In genomic region chr1:41846595-41846994, GRCh38 we compare ENCODE assay signal across 17 cellular contexts.
A peak's percentile ranks its signal among the peaks of the same experiment; 100 is the strongest.
DNase-seq lines count a peak whose midpoint lies in the region; TF ChIP-seq lines count a peak whose summit lies in the region.
"Had no signal": no experiment of that assay in that cellular context is flagged by ENCODE, and none has a peak within 500 bp of the region (broad histone marks: within the 10 kb centered on the region; RNA-seq: fewer than 3 reads in every experiment).

No MANE protein-coding gene starts in this region.

- H3K4me2 ChIP-seq in smooth muscle cell, result peak overlapping the region; percentile 62

- no peaks in the 10 kb centered on the region for H3K9me3 Mint-ChIP-seq in activated naive CD4-positive, alpha-beta T cell treated with anti-CD3 and anti-CD28 coated beads, Interleukin-2, amount 50 U/mL, for 24 hours
- H3K9me3 Mint-ChIP-seq: CD4-positive, alpha-beta memory T cell had no signal

- H3K4me1 Mint-ChIP-seq in activated naive CD4-positive, alpha-beta T cell treated with anti-CD3 and anti-CD28 coated beads, Interleukin-2, amount 50 U/mL, for 24 hours, result peaks cover 32% of the 10 kb centered on the region

- TF ChIP-seq CTCF in smooth muscle cell (IDR thresholded peaks at IDR 0.05; ENCODE audit: borderline replicate concordance, insufficient read depth, poor library complexity, severe bottlenecking) (no peak), brain microvascular endothelial cell (IDR thresholded peaks at IDR 0.05; ENCODE audit: low read depth, low read length, missing control alignments) (no peak)

- peaks cover 17% of the 10 kb centered on the region for H3F3A ChIP-seq in smooth muscle cell (ENCODE audit: low read depth)

- H4K20me1 ChIP-seq in smooth muscle cell (ENCODE audit: low read depth), result no peaks in the 10 kb centered on the region

- no peak for DNase-seq in activated naive CD4-positive, alpha-beta T cell (lab: John Stamatoyannopoulos, UW)
- DNase-seq in NCI-H226 (peak; percentile 66), dermis blood vessel endothelial cell (peak; percentile 24), smooth muscle cell (lab: John Stamatoyannopoulos, UW; ENCODE audit: unreplicated experiment) (no peak), superior temporal gyrus (ENCODE audit: extremely low spot score) (no peak), brain microvascular endothelial cell (no peak), RPMI8226 (no peak)
- DNase-seq: activated CD4-positive, CD25-positive, alpha-beta regulatory T cell; activated CD8-positive, alpha-beta memory T cell treated with anti-CD3 and anti-CD28 coated beads, Interleukin-2, amount 50 U/mL, for 4 hours; CD4-positive, alpha-beta memory T cell; effector CD8-positive, alpha-beta T cell; NCI-H1436 treated with DMSO at 0.1 percent for 48 hours; ovary; SHP77; T-helper 2 cell; trophoblast cell had no signal

- no peak overlapping the region for H3K9ac ChIP-seq in smooth muscle cell (ENCODE audit: low read depth)

- H3K4me1 ChIP-seq in smooth muscle cell (ENCODE audit: low read depth), result peaks cover 5% of the 10 kb centered on the region

- H3K27ac ChIP-seq in smooth muscle cell (ENCODE audit: low read depth), result no peak overlapping the region
- no peak overlapping the region for H3K27ac ChIP-seq in brain microvascular endothelial cell
- H3K27ac ChIP-seq: ovary had no signal

- H3K27me3 ChIP-seq in smooth muscle cell (ENCODE audit: low read depth), result no peaks in the 10 kb centered on the region
- no peaks in the 10 kb centered on the region for H3K27me3 ChIP-seq in brain microvascular endothelial cell (replicated peaks)
- H3K27me3 ChIP-seq: ovary had no signal

- 73% methylated on average over 2 of the region's 2 CpGs for WGBS in smooth muscle cell (ENCODE audit: low lambda C conversion rate)

- H3K36me3 Mint-ChIP-seq in activated naive CD4-positive, alpha-beta T cell treated with anti-CD3 and anti-CD28 coated beads, Interleukin-2, amount 50 U/mL, for 24 hours, result peaks cover 7% of the 10 kb centered on the region

- H3K27me3 Mint-ChIP-seq in activated naive CD4-positive, alpha-beta T cell treated with anti-CD3 and anti-CD28 coated beads, Interleukin-2, amount 50 U/mL, for 24 hours, result no peaks in the 10 kb centered on the region
- H3K27me3 Mint-ChIP-seq: CD4-positive, alpha-beta memory T cell had no signal

- H3K79me2 ChIP-seq in smooth muscle cell (ENCODE audit: low read depth), result no peaks in the 10 kb centered on the region

- in situ Hi-C loops in brain microvascular endothelial cell (cut with HindIII; ENCODE audit: low pct_ligation_motif_present, low sequenced_read_pairs), result no loop called here

- H3K27ac Mint-ChIP-seq in activated naive CD4-positive, alpha-beta T cell treated with anti-CD3 and anti-CD28 coated beads, Interleukin-2, amount 50 U/mL, for 24 hours, result peak overlapping the region; percentile 52
- H3K27ac Mint-ChIP-seq: CD4-positive, alpha-beta memory T cell had no signal

- no peak overlapping the region for H3K4me3 Mint-ChIP-seq in activated naive CD4-positive, alpha-beta T cell treated with anti-CD3 and anti-CD28 coated beads, Interleukin-2, amount 50 U/mL, for 24 hours
- H3K4me3 Mint-ChIP-seq: CD4-positive, alpha-beta memory T cell had no signal

- H3K9me3 ChIP-seq in smooth muscle cell (replicated peaks; ENCODE audit: low read depth), result no peaks in the 10 kb centered on the region
- H3K9me3 ChIP-seq: ovary had no signal

- no peaks in the 10 kb centered on the region for H3K36me3 ChIP-seq in smooth muscle cell (ENCODE audit: low read depth)
- H3K36me3 ChIP-seq in brain microvascular endothelial cell (replicated peaks), result no peaks in the 10 kb centered on the region
- H3K36me3 ChIP-seq: ovary had no signal

- H3K4me3 ChIP-seq in smooth muscle cell, result no peak overlapping the region
- H3K4me3 ChIP-seq in brain microvascular endothelial cell (ENCODE audit: low read depth, low read length), result no peak overlapping the region
- H3K4me3 ChIP-seq: ovary had no signal

- no peak overlapping the region for H2AFZ ChIP-seq in smooth muscle cell (ENCODE audit: low read depth)

Comparison
In these comparisons a context has a peak if more than half of its experiments do, and no peak if none do; other contexts are left out.
1. DNase-seq: peak in NCI-H226 (single experiment) and dermis blood vessel endothelial cell (single experiment); none in activated naive CD4-positive, alpha-beta T cell (0 of 4), smooth muscle cell (single experiment), superior temporal gyrus (single experiment), brain microvascular endothelial cell (single experiment) and RPMI8226 (single experiment).